In genomic region chr11:110433393-110434333, GRCh38 we compare ENCODE assay signal across 8 cellular contexts. TPM values are rescaled to one million over a fixed set of nuclear protein-coding genes. Genes with fewer than 3 reads are reported as not detected.
DNase-seq lines count a peak whose midpoint lies in the region; ATAC-seq and TF ChIP-seq lines count a peak whose summit lies in the region.

No MANE protein-coding gene starts in this region.

- no peak overlapping the region for H3K4me3 Mint-ChIP-seq in H9

- H3K4me3 ChIP-seq in fibroblast of mammary gland (ENCODE audit: control insufficient read depth, low read depth, low read length) = no peak overlapping the region
- no peak overlapping the region for H3K4me3 ChIP-seq in sigmoid colon

- H3K36me3 ChIP-seq in sigmoid colon = peaks cover 0 to 9% (median 0%) of the 10 kb centered on the region in 4 donors

- H3K27ac Mint-ChIP-seq in H9 = no peak overlapping the region

- peaks cover 5% of the 10 kb centered on the region for H3K79me1 ChIP-seq in H9 (ENCODE audit: insufficient read depth, low read depth, low read length, poor library complexity, severe bottlenecking)

- H3K36me3 Mint-ChIP-seq in H9 (ENCODE audit: insufficient read depth in 1 of 3, low read depth in 3 of 3) = peaks cover 8 to 20% (median 13%) of the 10 kb centered on the region in 3 experiments

- peaks cover 0 to 3% of the 10 kb centered on the region in 2 experiments; a peak in 1 of 5 replicates for H3K9me3 Mint-ChIP-seq in H9

- H2BK5ac ChIP-seq in H9 (ENCODE audit: insufficient read length, low read length) = no peak overlapping the region

- no peaks in the 10 kb centered on the region for H4K20me1 ChIP-seq in H9 (ENCODE audit: control insufficient read depth, insufficient read depth, insufficient read length)

- H2BK20ac ChIP-seq in H9 (ENCODE audit: low read depth, low read length, poor library complexity, severe bottlenecking) = no peak overlapping the region

- peak; percentile 74 for TF ChIP-seq CTCF in H9 (conservative IDR thresholded peaks at IDR 0.05)
- TF ChIP-seq CTCF in RWPE1 (conservative IDR thresholded peaks at IDR 0.05; ENCODE audit: low read depth) = peak; percentile 76
- TF ChIP-seq CTCF in fibroblast of mammary gland (conservative IDR thresholded peaks at IDR 0.05; ENCODE audit: control insufficient read depth, insufficient read depth, low read depth, low read length) = peak; percentile 52
- TF ChIP-seq CTCF in sigmoid colon (IDR thresholded peaks at IDR 0.05) = peak; percentile 26 to 63 (median 39)

- H2BK12ac ChIP-seq in H9 (ENCODE audit: insufficient read length, low read depth, low read length) = no peak overlapping the region

- no peak for TF ChIP-seq POLR2A in sigmoid colon (IDR thresholded peaks at IDR 0.05)

- no peak overlapping the region for H4K5ac ChIP-seq in H9 (ENCODE audit: insufficient read length, low read depth, low read length)

- H3K27me3 ChIP-seq in H9 (ENCODE audit: insufficient read depth, low read length) = no peaks in the 10 kb centered on the region
- no peaks in the 10 kb centered on the region for H3K27me3 ChIP-seq in sigmoid colon

- no peak overlapping the region for H3K23ac ChIP-seq in H9 (ENCODE audit: insufficient read length, low read depth, low read length)

- H3K4me1 ChIP-seq in H9 (ENCODE audit: insufficient read depth, low read length) (peaks cover 2% of the 10 kb centered on the region; the same call in 1 of the 2 replicates), sigmoid colon (peaks cover 0 to 46% (median 37%) of the 10 kb centered on the region in 4 donors)

- no peak overlapping the region for H3K27ac ChIP-seq in H9 (ENCODE audit: insufficient read length, low read depth, low read length)
- no peak overlapping the region for H3K27ac ChIP-seq in RWPE1
- H3K27ac ChIP-seq in sigmoid colon = no peak overlapping the region

- no peak overlapping the region for H2BK15ac ChIP-seq in H9 (ENCODE audit: low read depth, low read length)

- H3K56ac ChIP-seq in H9 (ENCODE audit: insufficient read length, low read depth, low read length) = no peak overlapping the region

- H3K4me2 ChIP-seq in H9 (ENCODE audit: insufficient read depth, insufficient read length, low read length) = no peak overlapping the region

- peaks cover 7% of the 10 kb centered on the region for H3K27me3 Mint-ChIP-seq in H9 (ENCODE audit: low read depth)

- no peak overlapping the region for H4K91ac ChIP-seq in H9 (ENCODE audit: insufficient read length, low read depth, low read length)

- H3T11ph ChIP-seq in H9 (ENCODE audit: low read length) = no peak overlapping the region

- H2BK120ac ChIP-seq in H9 (ENCODE audit: low read depth, low read length, poor library complexity, severe bottlenecking) = no peak overlapping the region

- no peak overlapping the region for H3K4ac ChIP-seq in H9 (ENCODE audit: low read depth, low read length)

- intact Hi-C loops in sigmoid colon (cut with DNase I) (loop anchor here (1.0 to 5.0 kb wide), 2 partner anchors 232 to 486 kb away; no protein-coding TSS in a partner anchor), posterior cingulate gyrus (cut with DNase I) (loop anchor here (2.0 to 10.0 kb wide), 5 partner anchors 136 to 1011 kb away; partner anchors contain the start of genes RDX and ZC3H12C)

- H3K14ac ChIP-seq in H9 (ENCODE audit: insufficient read depth, low read length) = no peak overlapping the region

- H2AK5ac ChIP-seq in H9 (ENCODE audit: insufficient read length, low read length) = no peak overlapping the region

- ATAC-seq in GM19455 (IDR thresholded peaks at IDR 0.05; ENCODE audit: unreplicated experiment) = no peak
- no peak for ATAC-seq in HG02870 (IDR thresholded peaks at IDR 0.05; ENCODE audit: unreplicated experiment)

- H4K8ac ChIP-seq in H9 (replicated peaks; ENCODE audit: insufficient read length, low read depth, low read length) = no peak overlapping the region

- no peak for TF ChIP-seq EP300 in sigmoid colon (IDR thresholded peaks at IDR 0.05)

- H3K23me2 ChIP-seq in H9 (ENCODE audit: insufficient read length, low read depth, low read length, poor library complexity, severe bottlenecking) = peaks cover 6% of the 10 kb centered on the region

- H2AFZ ChIP-seq in H9 (ENCODE audit: low read length) = no peak overlapping the region

- CTCF ChIA-PET in RWPE1 (lab: Yijun Ruan, JAX) = interaction anchor here (0.6 to 1.2 kb wide), 7 partner anchors 52 to 1711 kb away, joined by 3 to 6 read pairs (median 4); no protein-coding TSS in a partner anchor

- no peak overlapping the region for H3K18ac ChIP-seq in H9 (ENCODE audit: insufficient read length, low read depth, low read length)

- H3K9ac ChIP-seq in H9 (ENCODE audit: extremely low read depth, insufficient read length, low read length) = no peak overlapping the region

- peaks cover 35% of the 10 kb centered on the region in 2 experiments for H3K4me1 Mint-ChIP-seq in H9

- no CpG with 5 or more reads among the region's 5 CpGs for WGBS in H9 (ENCODE audit: extremely low coverage, insufficient read length, low lambda C conversion rate)
- 59 to 70% methylated on average over 5 of the region's 5 CpGs for WGBS in sigmoid colon, 2 donors

- DNase-seq in CD1c-positive myeloid dendritic cell (ENCODE audit: extremely low spot score) (peak; percentile 65), H9 (no peak), RWPE1 (ENCODE audit: low spot score) (no peak), fibroblast of mammary gland (ENCODE audit: low read depth) (peak; percentile 52), sigmoid colon (no peak), posterior cingulate gyrus (no peak)

- no peaks in the 10 kb centered on the region for H3K9me3 ChIP-seq in H9 (ENCODE audit: control insufficient read depth, low read depth, low read length)
- H3K9me3 ChIP-seq in sigmoid colon = no peaks in the 10 kb centered on the region

- H3K79me2 ChIP-seq in H9 (ENCODE audit: insufficient read depth, low read length) = no peaks in the 10 kb centered on the region; the same call in 1 of the 2 replicates

- POLR2A ChIA-PET in RWPE1 (lab: Yijun Ruan, JAX; ENCODE audit: low non-redundant PET) = no interaction called here

RNA-seq across cellular contexts. Expression of gene FDX1, which starts 3.9 kb away (rescaled TPM):
- 9.1 and 10.1 TPM in 2 replicates for total RNA-seq in H9 (2021)
- 10 to 100 TPM; 12.5 to 13.8 (median 13.5) TPM for total RNA-seq in sigmoid colon
- polyA plus RNA-seq in sigmoid colon = 10 to 100 TPM; 10.5 to 33.1 (median 24.6) TPM

Comparison
In these comparisons a context has a peak if more than half of its experiments do, and no peak if none do; other contexts are left out.
1. DNase-seq: peak in CD1c-positive myeloid dendritic cell (single experiment) and fibroblast of mammary gland (single experiment); none in H9 (single experiment), RWPE1 (single experiment), sigmoid colon (single experiment) and posterior cingulate gyrus (0 of 10).
2. Peak in every context shown above with its lines, with median percentiles within 50 percentile points of each other: CTCF ChIP-seq.